ENCODE assay signal across 12 cellular contexts in genomic region chr22:39178206-39179111, GRCh38. TPM values are rescaled to one million over a fixed set of nuclear protein-coding genes. Genes with fewer than 3 reads are reported as not detected.
DNase-seq lines count a peak whose midpoint lies in the region; ATAC-seq, FAIRE-seq and TF ChIP-seq lines count a peak whose summit lies in the region.
"Had no signal": no experiment of that assay in that cellular context is flagged by ENCODE, and none has a peak within 500 bp of the region (broad histone marks: within the 10 kb centered on the region; RNA-seq: fewer than 3 reads in every experiment).

No MANE protein-coding gene starts in this region.

- no peak overlapping the region for H3K27ac ChIP-seq in CD4-positive, alpha-beta T cell (ENCODE audit: low read depth, low read length)
- H3K27ac ChIP-seq in SJSA1 (peak overlapping the region; percentile 96), osteoblast (ENCODE audit: low read depth, low read length) (no peak overlapping the region)

- no peaks in the 10 kb centered on the region for H3K9me3 ChIP-seq in CD4-positive, alpha-beta T cell (ENCODE audit: control insufficient read depth, low read length)
- H3K9me3 ChIP-seq in SJSA1 (replicated peaks) (no peaks in the 10 kb centered on the region; the same call in 1 of the 2 replicates), osteoblast (ENCODE audit: low read depth, low read length) (peaks cover 5% of the 10 kb centered on the region)
- H3K9me3 ChIP-seq: testis had no signal

- POLR2A ChIA-PET in CD4-positive, alpha-beta T cell (lab: Charles Lee): no interaction called here

- peaks cover 33% of the 10 kb centered on the region for H3K4me1 Mint-ChIP-seq in CD4-positive, alpha-beta T cell (ENCODE audit: low read depth)

- TF ChIP-seq CTCF in CD4-positive, alpha-beta T cell (IDR thresholded peaks at IDR 0.05): no peak
- TF ChIP-seq CTCF in fibroblast of mammary gland (conservative IDR thresholded peaks at IDR 0.05; ENCODE audit: control insufficient read depth, insufficient read depth, low read depth, low read length): no peak
- TF ChIP-seq CTCF in osteoblast (IDR thresholded peaks at IDR 0.05; ENCODE audit: extremely low read depth, low read depth, low read length): no peak

- H2AFZ ChIP-seq in osteoblast (ENCODE audit: low read length): no peak overlapping the region

- H3K79me2 ChIP-seq in osteoblast (ENCODE audit: insufficient read depth, low read length): no peaks in the 10 kb centered on the region

- FAIRE-seq in frontal cortex (lab: Jason Lieb, UNC): no peak
- FAIRE-seq: D721Med had no signal

- no peaks in the 10 kb centered on the region for H3K27me3 Mint-ChIP-seq in CD4-positive, alpha-beta T cell

- no peaks in the 10 kb centered on the region for H3K27me3 ChIP-seq in CD4-positive, alpha-beta T cell (ENCODE audit: control insufficient read depth, insufficient read depth, low read length)
- H3K27me3 ChIP-seq in SJSA1 (replicated peaks): no peaks in the 10 kb centered on the region
- no peaks in the 10 kb centered on the region for H3K27me3 ChIP-seq in osteoblast (ENCODE audit: insufficient read depth, low read length)
- H3K27me3 ChIP-seq: testis had no signal

- H3K36me3 Mint-ChIP-seq in CD4-positive, alpha-beta T cell (ENCODE audit: low read depth): no peaks in the 10 kb centered on the region

- H3K27ac Mint-ChIP-seq in CD4-positive, alpha-beta T cell: peak overlapping the region; percentile 80

- H3K4me3 ChIP-seq in SJSA1 (no peak overlapping the region), fibroblast of mammary gland (ENCODE audit: control insufficient read depth, low read depth, low read length) (no peak overlapping the region), osteoblast (ENCODE audit: insufficient read depth, low read length) (no peak overlapping the region)
- H3K4me3 ChIP-seq: testis had no signal

- no peaks in the 10 kb centered on the region for H4K20me1 ChIP-seq in osteoblast (ENCODE audit: insufficient read depth, low read length)

- H3K36me3 ChIP-seq in SJSA1 (no peaks in the 10 kb centered on the region), osteoblast (ENCODE audit: insufficient read depth, low read length) (no peaks in the 10 kb centered on the region)

- no peak for DNase-seq in CD4-positive, alpha-beta T cell
- DNase-seq in SJSA1 (ENCODE audit: low read depth in 1 of 2, low spot score in 2 of 2) (peak in 1 of 2 experiments; percentile 16), fibroblast of mammary gland (ENCODE audit: low read depth) (peak; percentile 73), osteoblast (ENCODE audit: insufficient read length, low spot score, missing footprints) (peak; percentile 90), NOMO-1 treated with dmso at 0.1 percent for 144 hours (lab: John Stamatoyannopoulos, UW; ENCODE audit: unreplicated experiment) (no peak), frontal cortex (ENCODE audit: low spot score in 2 of 2) (no peak), SHP77 treated with DMSO at 0.1 percent for 48 hours (lab: John Stamatoyannopoulos, UW) (no peak)
- DNase-seq: activated CD8-positive, alpha-beta memory T cell treated with anti-CD3 and anti-CD28 coated beads, Interleukin-2, amount 50 U/mL, for 4 hours; NCI-H2029 treated with DMSO at 0.1 percent for 48 hours; testis had no signal

- no peak overlapping the region for H3K4me2 ChIP-seq in osteoblast (ENCODE audit: insufficient read depth, low read length)

- H3K4me1 ChIP-seq in SJSA1 (replicated peaks) (peaks cover 68% of the 10 kb centered on the region), osteoblast (ENCODE audit: insufficient read depth, low read length) (peaks cover 38% of the 10 kb centered on the region)

- H3K4me3 Mint-ChIP-seq in CD4-positive, alpha-beta T cell: no peak overlapping the region

- ATAC-seq in CD4-positive, alpha-beta T cell (ENCODE audit: poor library complexity): no peak
- ATAC-seq in HG03280 (IDR thresholded peaks at IDR 0.05; ENCODE audit: unreplicated experiment): no peak

- intact Hi-C loops in CD4-positive, alpha-beta T cell (cut with DNase I, micrococcal nuclease): no loop called here

- CTCF ChIA-PET in CD4-positive, alpha-beta T cell (lab: Charles Lee): interaction anchor here (1.2 kb wide), 1 partner anchor 309 kb away, joined by 3 read pairs; no protein-coding TSS in a partner anchor

- no peaks in the 10 kb centered on the region for H3K9me3 Mint-ChIP-seq in CD4-positive, alpha-beta T cell

RNA-seq across cellular contexts. Expression of gene CBX7, which starts 26.0 kb away (rescaled TPM):
- total RNA-seq in CD4-positive, alpha-beta T cell: 10 to 100 TPM; 48.6 to 49.1 TPM
- 5.5 and 6.3 TPM in 2 replicates for total RNA-seq in SJSA1 (2014; rRNA removed; shearing (Covaris generic))
- total RNA-seq in osteoblast: 12.7 and 14.5 TPM in 2 replicates
- 6.1 TPM for total RNA-seq in frontal cortex

Comparison
In these comparisons a context has a peak if more than half of its experiments do, and no peak if none do; other contexts are left out.
1. DNase-seq: peak in fibroblast of mammary gland (single experiment) and osteoblast (single experiment); none in CD4-positive, alpha-beta T cell (0 of 10), NOMO-1 treated with dmso at 0.1 percent for 144 hours (single experiment), frontal cortex (0 of 2) and SHP77 treated with DMSO at 0.1 percent for 48 hours (single experiment).